In genomic region chr9:112049834-112050516, GRCh38 we compare ENCODE assay signal across 14 cellular contexts.
DNase-seq lines count a peak whose midpoint lies in the region; ATAC-seq and TF ChIP-seq lines count a peak whose summit lies in the region.
"Had no signal": no experiment of that assay in that cellular context is flagged by ENCODE, and none has a peak within 500 bp of the region (broad histone marks: within the 10 kb centered on the region; RNA-seq: fewer than 3 reads in every experiment).

No MANE protein-coding gene starts in this region.

- no peak overlapping the region for H2AFZ ChIP-seq in mesenchymal stem cell (ENCODE audit: low read depth, low read length)

- H3K18ac ChIP-seq in mesenchymal stem cell (ENCODE audit: low read depth in 1 of 2, low read length in 2 of 2): peak overlapping the region; percentile 61 to 91

- H3K4me1 ChIP-seq in duodenal mucosa (ENCODE audit: control insufficient read depth in 1 of 2, insufficient read depth in 2 of 2, low read length in 2 of 2) (peaks cover 29 to 33% of the 10 kb centered on the region in 2 donors), mesenchymal stem cell (ENCODE audit: control insufficient read depth, insufficient read depth, low read depth, low read length) (peaks cover 10% of the 10 kb centered on the region), upper lobe of right lung (peaks cover 18% of the 10 kb centered on the region)

- peak overlapping the region; percentile 94 for H4K91ac ChIP-seq in mesenchymal stem cell (ENCODE audit: low read length)

- DNase-seq in NCI-H2029 treated with DMSO at 0.1 percent for 48 hours (lab: John Stamatoyannopoulos, UW): peak; percentile 61
- no peak for DNase-seq in NCI-H2029 (lab: John Stamatoyannopoulos, UW)
- no peak for DNase-seq in mesenchymal stem cell
- DNase-seq in upper lobe of right lung: no peak
- no peak for DNase-seq in T-helper 9 cell
- DNase-seq in 8988T: no peak
- no peak for DNase-seq in NCI-H345 (lab: John Stamatoyannopoulos, UW)
- DNase-seq: activated CD8-positive, alpha-beta T cell treated with anti-CD3 and anti-CD28 coated beads, Interleukin-2, amount 10 ng/mL, durations not matched to agents 7 days and 5 days; DMS79; effector memory CD4-positive, alpha-beta T cell; NCI-H1436 had no signal

- peak overlapping the region; percentile 76 to 89 for H3K4ac ChIP-seq in mesenchymal stem cell (ENCODE audit: low read depth in 1 of 2, low read length in 2 of 2)

- H3K4me3 ChIP-seq in duodenal mucosa (ENCODE audit: low read depth in 1 of 2, low read length in 2 of 2): no peak overlapping the region
- peak overlapping the region in 1 of 2 experiments; percentile 44 for H3K4me3 ChIP-seq in mesenchymal stem cell (ENCODE audit: insufficient read depth in 1 of 2, low read depth in 1 of 2, low read length in 2 of 2)
- H3K4me3 ChIP-seq in upper lobe of right lung: no peak overlapping the region

- H2BK15ac ChIP-seq in mesenchymal stem cell (ENCODE audit: low read depth, poor library complexity, severe bottlenecking): peak overlapping the region; percentile 54

- intact Hi-C loops in upper lobe of right lung (cut with DNase I): no loop called here

- H2BK5ac ChIP-seq in mesenchymal stem cell (ENCODE audit: low read depth, low read length, poor library complexity, severe bottlenecking): peak overlapping the region; percentile 60

- H3K9ac ChIP-seq in duodenal mucosa (ENCODE audit: low read depth in 1 of 2, low read length in 2 of 2) (no peak overlapping the region), mesenchymal stem cell (ENCODE audit: low read length) (peak overlapping the region; percentile 71)

- H2BK120ac ChIP-seq in mesenchymal stem cell (ENCODE audit: low read depth, low read length): no peak overlapping the region

- no peak overlapping the region for H3K4me2 ChIP-seq in mesenchymal stem cell (ENCODE audit: low read length, poor library complexity, severe bottlenecking)

- peak overlapping the region; percentile 99 for H2AK5ac ChIP-seq in mesenchymal stem cell (ENCODE audit: low read length, severe bottlenecking)

- H3K14ac ChIP-seq in mesenchymal stem cell (ENCODE audit: low read length in 2 of 2): no peak overlapping the region

- H3K27ac ChIP-seq in duodenal mucosa (ENCODE audit: low read depth, low read length) (peak overlapping the region; percentile 38), mesenchymal stem cell (ENCODE audit: low read length, poor library complexity, severe bottlenecking) (peak overlapping the region; percentile 92), upper lobe of right lung (peak overlapping the region; percentile 32)
- H3K27ac ChIP-seq: 22Rv1 had no signal

- H3K27me3 ChIP-seq in duodenal mucosa (ENCODE audit: control insufficient read depth in 1 of 2, insufficient read depth in 2 of 2, low read length in 2 of 2) (no peaks in the 10 kb centered on the region), mesenchymal stem cell (ENCODE audit: control insufficient read depth in 1 of 2, insufficient read depth in 1 of 2, low read length in 2 of 2) (no peaks in the 10 kb centered on the region), upper lobe of right lung (no peaks in the 10 kb centered on the region)

- peaks cover 2% of the 10 kb centered on the region for H3K79me1 ChIP-seq in mesenchymal stem cell (replicated peaks; ENCODE audit: low read length, poor library complexity, severe bottlenecking)

- H4K8ac ChIP-seq in mesenchymal stem cell (ENCODE audit: low read length): peak overlapping the region; percentile 91

- H2BK12ac ChIP-seq in mesenchymal stem cell (ENCODE audit: low read length in 2 of 2): peak overlapping the region; percentile 70 to 92

- no peak for TF ChIP-seq CTCF in upper lobe of right lung (IDR thresholded peaks at IDR 0.05)

- H3K9me3 ChIP-seq in duodenal mucosa (ENCODE audit: control insufficient read depth in 1 of 2, low read length in 2 of 2) (peaks cover 2 to 5% of the 10 kb centered on the region in 2 donors), mesenchymal stem cell (ENCODE audit: control insufficient read depth, low read length) (no peaks in the 10 kb centered on the region), upper lobe of right lung (no peaks in the 10 kb centered on the region)

- H3K23ac ChIP-seq in mesenchymal stem cell (ENCODE audit: low read length in 2 of 2): no peak overlapping the region

- WGBS in mesenchymal stem cell: 96% methylated on average over 3 of the region's 4 CpGs

- no peaks in the 10 kb centered on the region for H3K36me3 ChIP-seq in duodenal mucosa (ENCODE audit: control insufficient read depth in 1 of 2, insufficient read depth in 2 of 2, low read length in 2 of 2)
- peaks cover 0 to under 1% of the 10 kb centered on the region in 2 experiments for H3K36me3 ChIP-seq in mesenchymal stem cell (ENCODE audit: control insufficient read depth in 1 of 2, insufficient read depth in 2 of 2, low read depth in 1 of 2, low read length in 2 of 2)
- no peaks in the 10 kb centered on the region for H3K36me3 ChIP-seq in upper lobe of right lung

- ATAC-seq in upper lobe of right lung: no peak
- ATAC-seq: activated CD8-positive, alpha-beta T cell treated with anti-CD3 and anti-CD28 coated beads, Interleukin-2, amount 10 ng/mL, durations not matched to agents 7 days and 5 days; stimulated activated effector memory CD8-positive, alpha-beta T cell treated with anti-CD3 and anti-CD28 coated beads, Interleukin-12 subunit alpha, Interleukin-12 subunit beta, amount 100 ng/mL, for 72 hours had no signal

Comparison
In these comparisons a context has a peak if more than half of its experiments do, and no peak if none do; other contexts are left out.
1. H3K27ac ChIP-seq: peak in every context shown above with its lines; median percentile 92 in mesenchymal stem cell; 38 in duodenal mucosa; 32 in upper lobe of right lung.